ENCODE assay signal across 8 cellular contexts in the genomic region with DNA sequence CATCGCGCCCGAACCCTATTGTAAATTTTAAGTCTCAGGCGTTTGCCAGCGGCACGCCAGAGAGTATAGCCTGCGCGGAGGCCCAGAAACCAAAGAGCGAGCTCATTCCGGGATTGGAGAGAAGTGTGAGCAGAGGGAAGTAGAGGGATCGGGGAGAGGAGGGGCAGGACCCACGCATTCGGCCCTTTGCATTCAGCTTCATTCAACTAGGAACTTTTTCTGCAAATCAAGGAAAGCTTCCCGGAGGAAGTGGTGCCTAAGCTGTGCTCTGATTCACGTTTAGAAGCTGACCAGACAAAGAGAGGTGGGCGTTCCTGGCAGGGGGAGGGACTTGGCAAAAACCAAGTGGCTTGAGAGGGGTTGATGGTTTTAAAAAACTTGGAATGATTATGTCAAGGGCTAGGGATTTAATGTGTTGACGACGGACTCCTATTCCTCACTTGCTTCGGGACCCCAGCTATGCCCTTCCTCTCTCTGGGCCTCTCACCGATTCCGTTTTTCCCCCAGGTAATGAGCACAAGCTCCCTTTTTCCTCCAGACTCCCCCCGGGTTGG. TPM values are rescaled to one million over a fixed set of nuclear protein-coding genes. Genes with fewer than 3 reads are reported as not detected.
DNase-seq lines count a peak whose midpoint lies in the region; ATAC-seq and TF ChIP-seq lines count a peak whose summit lies in the region.

No MANE protein-coding gene starts in this region.

- peak overlapping the region; percentile 98 for H3K27ac ChIP-seq in A673 (ENCODE audit: low read depth, low read length, poor library complexity, severe bottlenecking)

- TF ChIP-seq CTCF in A673 (conservative IDR thresholded peaks at IDR 0.05; ENCODE audit: low read depth, low read length) = no peak
- no peak for TF ChIP-seq CTCF in GM10266 (IDR thresholded peaks at IDR 0.05; ENCODE audit: control insufficient read depth, insufficient read depth, low read depth, missing control alignments)

- H3K4me3 ChIP-seq in A673 (ENCODE audit: low read depth, low read length, poor library complexity, severe bottlenecking) (peak overlapping the region; percentile 81), neuron (ENCODE audit: low read length) (peak overlapping the region; percentile 52)

- no peaks in the 10 kb centered on the region for H3K27me3 ChIP-seq in A673 (replicated peaks; ENCODE audit: insufficient read depth, low read depth, low read length, poor library complexity)
- H3K27me3 ChIP-seq in neuron (ENCODE audit: insufficient read depth, low read length) = no peaks in the 10 kb centered on the region

- peaks cover 37% of the 10 kb centered on the region for H3K4me1 ChIP-seq in A673 (ENCODE audit: insufficient read depth, low read length, poor library complexity, severe bottlenecking)
- H3K4me1 ChIP-seq in neuron (ENCODE audit: insufficient read depth, low read length) = peaks cover 33% of the 10 kb centered on the region

- intact Hi-C loops in A673 (cut with micrococcal nuclease; ENCODE audit: unreplicated experiment) = loop anchor here (5.0 kb wide), 2 partner anchors 84 to 104 kb away; partner anchors contain the start of gene PRR12

- peak; percentile 21 for ATAC-seq in HG03066 (IDR thresholded peaks at IDR 0.05; ENCODE audit: low read depth, unreplicated experiment)

- POLR2A ChIA-PET in A673 (lab: Charles Lee; ENCODE audit: low non-redundant PET) = interaction anchor here (0.6 to 1.0 kb wide), 5 partner anchors 27 to 192 kb away, joined by 3 to 6 read pairs (median 4); partner anchors contain the start of genes PTOV1 and SCAF1

- DNase-seq in A673 (ENCODE audit: low spot score) (peak; percentile 92), GM10266 (ENCODE audit: extremely low spot score) (peak; percentile 83), NCI-H345 treated with DMSO at 0.1 percent for 48 hours (lab: John Stamatoyannopoulos, UW; ENCODE audit: unreplicated experiment) (peak; percentile 69), foreskin melanocyte (peak; percentile 95), DMS114 treated with DMSO at 0.1 percent for 48 hours (lab: John Stamatoyannopoulos, UW; ENCODE audit: unreplicated experiment) (no peak)
- DNase-seq in activated CD8-positive, alpha-beta memory T cell treated with anti-CD3 and anti-CD28 coated beads, Interleukin-2, amount 50 U/mL, for 4 hours = peak; percentile 57

- no peaks in the 10 kb centered on the region for H3K9me3 ChIP-seq in A673 (ENCODE audit: low read depth, low read length, poor library complexity, severe bottlenecking)
- no peaks in the 10 kb centered on the region for H3K9me3 ChIP-seq in neuron (ENCODE audit: low read length)

- H2AFZ ChIP-seq in neuron (ENCODE audit: low read depth, low read length) = peak overlapping the region; percentile 73

- no TSS peak for BruUV-seq in A673 (replicated peaks; lab: Mats Ljungman, UMichigan)

- CTCF ChIA-PET in A673 (lab: Charles Lee) = interaction anchor here (0.6 to 1.4 kb wide), 3 partner anchors 12 to 106 kb away, joined by 3 to 5 read pairs (median 3); no protein-coding TSS in a partner anchor

- H3K36me3 ChIP-seq in A673 (ENCODE audit: insufficient read depth, low read length, poor library complexity, severe bottlenecking) (peaks cover 11% of the 10 kb centered on the region), neuron (ENCODE audit: insufficient read depth, low read length) (peaks cover 8% of the 10 kb centered on the region)

RNA-seq across cellular contexts. Expression of gene PRMT1, which starts 0.9 kb away (rescaled TPM):
- 523 and 536 TPM in 2 replicates for total RNA-seq in A673 (2021)

RNA-seq across cellular contexts. Expression of gene BCL2L12, which starts 10.5 kb away (rescaled TPM):
- 97.4 and 99.1 TPM in 2 replicates for total RNA-seq in A673 (2021)

RNA-seq across cellular contexts. Expression of gene IRF3, which starts 10.6 kb away (rescaled TPM):
- total RNA-seq in A673 (2021) = 81.7 and 88.0 TPM in 2 replicates

RNA-seq across cellular contexts. Expression of gene ADM5, which starts 13.2 kb away (rescaled TPM):
- total RNA-seq in A673 (2021) = 4.3 TPM in 2 replicates

RNA-seq across cellular contexts. Expression of gene CPT1C, which starts 14.7 kb away (rescaled TPM):
- total RNA-seq in A673 (2021) = 23.3 and 30.0 TPM in 2 replicates
